7 cellular contexts compared by ENCODE assay signal in the genomic region with DNA sequence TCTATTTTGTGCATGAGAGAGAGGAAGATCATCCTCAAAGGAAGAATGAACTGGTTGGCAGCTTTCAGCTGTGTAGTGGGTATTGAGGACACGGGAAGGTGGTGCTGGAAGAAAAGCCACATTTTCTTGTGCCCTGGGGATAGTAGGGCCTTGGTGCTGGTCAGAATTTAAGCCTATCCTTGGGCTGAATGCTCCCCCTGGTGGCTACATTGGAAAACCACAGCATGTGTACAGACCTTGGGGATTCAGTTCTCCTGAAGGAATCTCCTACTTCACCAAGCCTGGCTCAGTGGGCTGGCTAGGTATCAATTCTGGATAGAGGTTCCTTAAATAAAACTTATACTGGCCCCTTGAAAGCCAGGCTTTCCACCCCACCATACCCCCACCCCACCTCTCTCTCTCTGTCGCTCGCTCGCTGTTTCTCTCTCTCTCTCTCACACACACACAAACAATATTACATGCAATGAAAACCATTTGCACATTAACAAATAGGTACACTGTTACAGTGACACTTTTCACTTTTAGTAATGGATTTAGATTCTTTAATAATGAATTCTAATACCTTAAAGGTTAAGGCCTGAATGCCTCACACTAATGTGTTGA.
A peak's percentile ranks its signal among the peaks of the same experiment; 100 is the strongest.
DNase-seq lines count a peak whose midpoint lies in the region; ATAC-seq and TF ChIP-seq lines count a peak whose summit lies in the region.

No MANE protein-coding gene starts in this region.

- no peak overlapping the region for H3K4me2 ChIP-seq in OCI-LY3 (ENCODE audit: low read length)

- H3K79me2 ChIP-seq in OCI-LY3 (ENCODE audit: low read length), result no peaks in the 10 kb centered on the region

- DNase-seq in EL (peak; percentile 74), astrocyte of the spinal cord (ENCODE audit: low read depth, low spot score) (peak; percentile 71), iPS-NIHi7 (ENCODE audit: extremely low spot score) (peak; percentile 83)
- DNase-seq in stimulated activated CD4-positive, alpha-beta T cell treated with anti-CD3 and anti-CD28 coated beads, Interleukin-4, amount 100 ng/mL, for 48 hours (ENCODE audit: low read depth in 2 of 2), result peak; percentile 15 to 21

- no peak overlapping the region for H3K9ac ChIP-seq in OCI-LY3 (ENCODE audit: low read length)

- H3K27me3 ChIP-seq in OCI-LY3 (ENCODE audit: low read depth, low read length), result 0 out of 2 replicates have a peak, but pooled peaks cover 7% of the 10 kb centered on the region

- H3K27ac ChIP-seq in OCI-LY3 (ENCODE audit: low read length), result no peak overlapping the region

- H2AFZ ChIP-seq in OCI-LY3 (ENCODE audit: low read depth, low read length), result no peak overlapping the region

- H3K9me3 ChIP-seq in OCI-LY3 (ENCODE audit: insufficient read depth, low read length), result no peaks in the 10 kb centered on the region

- ATAC-seq in GM19438 (IDR thresholded peaks at IDR 0.05; ENCODE audit: low read depth, unreplicated experiment) (peak; percentile 97), HG03432 (IDR thresholded peaks at IDR 0.05; ENCODE audit: unreplicated experiment) (peak; percentile 92)

- H3K36me3 ChIP-seq in OCI-LY3 (replicated peaks; ENCODE audit: low read depth, low read length), result no peaks in the 10 kb centered on the region

- in situ Hi-C loops in astrocyte of the spinal cord (cut with HindIII; ENCODE audit: low sequenced_read_pairs), result no loop called here

- no peaks in the 10 kb centered on the region for H3K4me1 ChIP-seq in OCI-LY3 (ENCODE audit: low read length)

- H3K4me3 ChIP-seq in OCI-LY3 (ENCODE audit: low read length), result no peak overlapping the region
- H3K4me3 ChIP-seq in astrocyte of the spinal cord (ENCODE audit: low read depth, low read length), result no peak overlapping the region

- H4K20me1 ChIP-seq in OCI-LY3 (ENCODE audit: insufficient read depth, low read length), result no peaks in the 10 kb centered on the region

- TF ChIP-seq CTCF in OCI-LY3 (IDR thresholded peaks at IDR 0.05; ENCODE audit: low read depth, low read length), result peak; percentile 83
- peak; percentile 88 for TF ChIP-seq CTCF in astrocyte of the spinal cord (IDR thresholded peaks at IDR 0.05; ENCODE audit: low read depth, low read length)

Comparison
In these comparisons a context has a peak if more than half of its experiments do, and no peak if none do; other contexts are left out.
1. DNase-seq: peak in every context shown above with its lines; median percentile 83 in iPS-NIHi7; 74 in EL; 71 in astrocyte of the spinal cord; 18 in stimulated activated CD4-positive, alpha-beta T cell treated with anti-CD3 and anti-CD28 coated beads, Interleukin-4, amount 100 ng/mL, for 48 hours.